25 cellular contexts compared by ENCODE assay signal in the genomic region with DNA sequence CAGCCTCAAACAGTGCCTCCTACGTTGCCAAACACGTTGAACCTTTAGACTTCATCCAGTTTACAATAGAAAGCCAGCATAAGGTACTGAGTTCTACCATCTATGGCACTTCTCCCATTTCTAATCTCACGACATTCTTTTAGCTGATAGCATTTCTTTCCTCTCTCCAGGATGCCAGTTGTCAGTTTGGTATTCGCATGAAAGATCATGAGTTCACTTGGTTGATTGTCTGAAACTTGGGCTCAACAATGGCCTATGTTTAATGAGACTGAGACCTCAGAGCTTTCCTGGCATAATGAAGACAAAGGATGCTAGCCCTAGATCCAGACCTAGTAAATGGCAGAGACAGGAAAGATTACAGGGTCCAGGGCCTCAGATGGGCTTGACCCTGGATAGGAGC.
"Had no signal": no experiment of that assay in that cellular context is flagged by ENCODE, and none has a peak within 500 bp of the region (broad histone marks: within the 10 kb centered on the region; RNA-seq: fewer than 3 reads in every experiment).

No MANE protein-coding gene starts in this region.

- H3K27me3 ChIP-seq: foreskin keratinocyte, sigmoid colon, testis, vagina had no signal

- ATAC-seq: activated T-helper 17 cell treated with anti-CD3 and anti-CD28 coated beads, Interleukin-2, amount 50 U/mL, for 72 hours; foreskin keratinocyte; stimulated activated naive B cell treated with anti-CD40 and anti-IgM and Interleukin-4, amounts not matched to agents 10 μg/mL and 1 μg/mL and 100 μg/mL, for 72 hours had no signal

- DNase-seq: activated CD8-positive, alpha-beta memory T cell treated with anti-CD3 and anti-CD28 coated beads, Interleukin-2, amount 50 U/mL, for 4 hours; activated naive CD4-positive, alpha-beta T cell; activated naive CD8-positive, alpha-beta T cell treated with anti-CD3 and anti-CD28 coated beads, Interleukin-2, amount 10 ng/mL, durations not matched to agents 7 days and 5 days; activated T-cell treated with anti-CD3 and anti-CD28 coated beads, Interleukin-2, amount 50 U/mL, for 24 hours; amniotic stem cell; cerebellar nuclear complex; cortex of kidney; effector CD4-positive, alpha-beta T cell; erythroblast; foreskin keratinocyte; glutamatergic neuron; hippocampal formation; left ventricle myocardium inferior; sigmoid colon; stimulated activated CD4-positive, alpha-beta T cell treated with anti-CD3 and anti-CD28 coated beads, Interleukin-15, amount 100 ng/mL, for 24 hours; stimulated activated CD4-positive, alpha-beta T cell treated with anti-CD3 and anti-CD28 coated beads, Interleukin-2, amount 100 ng/mL, for 48 hours; stimulated activated CD8-positive, alpha-beta memory T cell treated with anti-CD3 and anti-CD28 coated beads, Interleukin-4, amount 100 ng/mL, for 48 hours; stimulated activated naive B cell treated with anti-CD40 and anti-IgM and Interleukin-4, amounts not matched to agents 10 μg/mL and 1 μg/mL and 100 μg/mL, for 72 hours; T-helper 9 cell; testis had no signal

- H3K27me3 Mint-ChIP-seq: activated T-cell treated with anti-CD3 and anti-CD28 coated beads, Interleukin-2, amount 50 U/mL, for 24 hours; activated T-helper 17 cell treated with anti-CD3 and anti-CD28 coated beads, Interleukin-2, amount 50 U/mL, for 72 hours; stimulated activated naive B cell treated with anti-CD40 and anti-IgM and Interleukin-4, amounts not matched to agents 10 μg/mL and 1 μg/mL and 100 μg/mL, for 72 hours; type B pancreatic cell had no signal

- H3K27ac Mint-ChIP-seq: activated naive CD8-positive, alpha-beta T cell treated with anti-CD3 and anti-CD28 coated beads, Interleukin-2, amount 10 ng/mL, durations not matched to agents 7 days and 5 days; activated T-cell treated with anti-CD3 and anti-CD28 coated beads, Interleukin-2, amount 50 U/mL, for 24 hours; activated T-helper 17 cell treated with anti-CD3 and anti-CD28 coated beads, Interleukin-2, amount 50 U/mL, for 72 hours; nephron; stimulated activated naive B cell treated with anti-CD40 and anti-IgM and Interleukin-4, amounts not matched to agents 10 μg/mL and 1 μg/mL and 100 μg/mL, for 72 hours; type B pancreatic cell had no signal

- H3K9me3 ChIP-seq: testis, vagina had no signal

- H3K4me1 ChIP-seq: foreskin keratinocyte, left ventricle myocardium inferior, sigmoid colon, testis, vagina had no signal

- H3K36me3 ChIP-seq: left ventricle myocardium inferior, sigmoid colon, vagina had no signal

- H3K4me3 ChIP-seq: left ventricle myocardium inferior, sigmoid colon, smooth muscle cell, testis, vagina had no signal

- H3K4me1 Mint-ChIP-seq: activated T-helper 17 cell treated with anti-CD3 and anti-CD28 coated beads, Interleukin-2, amount 50 U/mL, for 72 hours; nephron had no signal

- H3K27ac ChIP-seq: foreskin keratinocyte, left ventricle myocardium inferior, sigmoid colon, testis, vagina had no signal

- H3K4me3 Mint-ChIP-seq: activated naive CD8-positive, alpha-beta T cell treated with anti-CD3 and anti-CD28 coated beads, Interleukin-2, amount 10 ng/mL, durations not matched to agents 7 days and 5 days; activated T-cell treated with anti-CD3 and anti-CD28 coated beads, Interleukin-2, amount 50 U/mL, for 24 hours; activated T-helper 17 cell treated with anti-CD3 and anti-CD28 coated beads, Interleukin-2, amount 50 U/mL, for 72 hours; nephron; stimulated activated naive B cell treated with anti-CD40 and anti-IgM and Interleukin-4, amounts not matched to agents 10 μg/mL and 1 μg/mL and 100 μg/mL, for 72 hours; type B pancreatic cell had no signal

- H3K4me2 ChIP-seq: smooth muscle cell had no signal
